Comparison of ENCODE assay signal across 24 cellular contexts in the genomic region with DNA sequence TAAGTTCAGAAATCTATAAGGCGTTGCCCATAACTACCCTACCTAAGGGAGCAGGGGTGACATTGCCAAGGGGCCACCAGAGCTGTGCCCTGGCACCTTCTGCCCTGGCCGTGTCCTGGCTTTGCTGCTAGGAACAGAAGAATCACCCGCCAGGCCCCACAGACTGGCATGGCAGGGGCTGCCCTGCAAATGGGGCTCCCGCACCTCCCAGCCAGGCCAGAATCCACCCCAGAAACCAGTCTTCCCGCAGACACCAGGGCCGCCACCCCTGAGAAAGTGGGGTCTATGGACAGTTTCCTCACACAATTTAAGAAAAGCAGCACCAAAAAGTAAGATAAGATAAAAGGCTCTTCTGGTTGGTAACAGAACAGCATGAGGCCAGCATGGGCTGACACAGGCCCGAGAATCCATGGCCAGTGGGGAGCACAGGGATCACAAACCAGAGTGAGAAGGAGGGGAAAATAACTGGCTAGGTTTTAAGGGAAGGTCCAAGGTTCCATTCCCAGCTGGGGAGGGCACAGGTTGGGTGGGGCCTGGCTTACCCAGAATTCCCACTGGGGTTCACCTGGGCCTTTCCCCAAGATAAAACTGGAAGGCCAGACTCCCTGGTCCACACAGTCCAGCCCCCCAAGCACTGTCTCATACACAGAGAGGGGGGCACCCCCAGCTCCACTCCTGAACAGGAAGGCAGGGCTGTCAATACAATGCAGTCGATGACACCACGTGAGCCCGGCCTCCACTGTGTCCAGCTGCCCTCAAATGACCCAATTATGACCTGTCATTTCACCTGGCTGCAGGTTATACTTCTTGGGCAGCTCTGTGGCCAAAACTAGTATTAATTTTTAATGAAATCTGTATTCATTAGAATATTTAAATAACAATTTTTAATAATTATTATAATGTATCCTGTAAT. TPM values are rescaled to one million over a fixed set of nuclear protein-coding genes. Genes with fewer than 3 reads are reported as not detected.
A peak's percentile ranks its signal among the peaks of the same experiment; 100 is the strongest.
DNase-seq lines count a peak whose midpoint lies in the region; ATAC-seq, FAIRE-seq and TF ChIP-seq lines count a peak whose summit lies in the region.
"Had no signal": no experiment of that assay in that cellular context is flagged by ENCODE, and none has a peak within 500 bp of the region (broad histone marks: within the 10 kb centered on the region; RNA-seq: fewer than 3 reads in every experiment).

No MANE protein-coding gene starts in this region.

- peaks cover 36% of the 10 kb centered on the region for H3K36me3 Mint-ChIP-seq in activated T-cell treated with anti-CD3 and anti-CD28 coated beads, Interleukin-2, amount 50 U/mL, for 24 hours (ENCODE audit: low read depth)
- H3K36me3 Mint-ChIP-seq in activated T-cell treated with anti-CD3 and anti-CD28 coated beads, Interleukin-2, amount 50 U/mL, for 72 hours (ENCODE audit: insufficient read depth in 2 of 2), result peaks cover 0 to 2% of the 10 kb centered on the region in 2 donors
- H3K36me3 Mint-ChIP-seq: natural killer cell had no signal

- no peak overlapping the region for H3K4me3 Mint-ChIP-seq in activated T-cell treated with anti-CD3 and anti-CD28 coated beads, Interleukin-2, amount 50 U/mL, for 24 hours
- H3K4me3 Mint-ChIP-seq in activated T-cell treated with anti-CD3 and anti-CD28 coated beads, Interleukin-2, amount 50 U/mL, for 72 hours, result no peak overlapping the region
- H3K4me3 Mint-ChIP-seq: natural killer cell had no signal

- no peak for ATAC-seq in activated T-cell treated with anti-CD3 and anti-CD28 coated beads, Interleukin-2, amount 50 U/mL, for 72 hours (replicated peaks in 1 of 2)
- ATAC-seq in Panc1 (no peak), body of pancreas (no peak), omental fat pad (ENCODE audit: low FRiP score) (no peak)
- ATAC-seq: natural killer cell had no signal

- H3K36me3 ChIP-seq in Panc1 (ENCODE audit: control insufficient read depth, insufficient read depth, low read length), result no peaks in the 10 kb centered on the region; the same call in 1 of the 2 replicates
- peaks cover 2 to 3% of the 10 kb centered on the region in 2 donors for H3K36me3 ChIP-seq in kidney (ENCODE audit: control insufficient read depth in 1 of 2, insufficient read depth in 2 of 2, low read length in 2 of 2)
- peaks cover 0 to 22% (median 0%) of the 10 kb centered on the region in 4 donors for H3K36me3 ChIP-seq in sigmoid colon
- peaks cover 0 to 11% of the 10 kb centered on the region in 2 donors for H3K36me3 ChIP-seq in body of pancreas (replicated peaks in 1 of 2; ENCODE audit: insufficient read depth in 1 of 2, low read depth in 2 of 2)

- 95 to 96% methylated on average over 10 of the region's 10 CpGs for WGBS in sigmoid colon, 2 donors
- WGBS in body of pancreas, 2 donors, result 90 to 92% methylated on average over 9 to 10 of the region's 10 CpGs

- H3K4me3 ChIP-seq in Panc1 (ENCODE audit: low read depth in 2 of 2, low read length in 2 of 2), result no peak overlapping the region
- H3K4me3 ChIP-seq in kidney (ENCODE audit: low read length in 2 of 2), result no peak overlapping the region
- H3K4me3 ChIP-seq in sigmoid colon, result no peak overlapping the region
- H3K4me3 ChIP-seq in body of pancreas, result no peak overlapping the region
- H3K4me3 ChIP-seq: dorsolateral prefrontal cortex, skin epidermis had no signal

- intact Hi-C loops in Panc1 (cut with micrococcal nuclease; ENCODE audit: unreplicated experiment), result no loop called here
- intact Hi-C loops in kidney (cut with DNase I), result no loop called here
- intact Hi-C loops in sigmoid colon (cut with DNase I), result no loop called here
- intact Hi-C loops in body of pancreas (cut with DNase I), result no loop called here

- H3K9me3 Mint-ChIP-seq in activated T-cell treated with anti-CD3 and anti-CD28 coated beads, Interleukin-2, amount 50 U/mL, for 24 hours, result no peaks in the 10 kb centered on the region
- no peaks in the 10 kb centered on the region for H3K9me3 Mint-ChIP-seq in activated T-cell treated with anti-CD3 and anti-CD28 coated beads, Interleukin-2, amount 50 U/mL, for 72 hours
- H3K9me3 Mint-ChIP-seq: natural killer cell had no signal

- TF ChIP-seq EP300 in sigmoid colon (IDR thresholded peaks at IDR 0.05), result no peak

- peaks cover 44% of the 10 kb centered on the region for H3K4me1 ChIP-seq in Panc1 (ENCODE audit: control insufficient read depth, insufficient read depth, low read length)
- H3K4me1 ChIP-seq in kidney (ENCODE audit: control insufficient read depth in 1 of 2, insufficient read depth in 1 of 2, low read depth in 1 of 2, low read length in 2 of 2), result peaks cover 9 to 17% of the 10 kb centered on the region in 2 donors
- H3K4me1 ChIP-seq in sigmoid colon, result peaks cover 0 to 31% (median 27%) of the 10 kb centered on the region in 4 donors
- peaks cover 16% of the 10 kb centered on the region for H3K4me1 ChIP-seq in body of pancreas

- H3K27ac ChIP-seq in Panc1 (ENCODE audit: low read length) (peak overlapping the region; percentile 4; the same call in 1 of the 2 replicates), kidney (ENCODE audit: low read depth in 2 of 2, low read length in 2 of 2) (no peak overlapping the region), sigmoid colon (no peak overlapping the region), body of pancreas (no peak overlapping the region)

- POLR2A ChIA-PET in Panc1 (lab: Charles Lee), result no interaction called here

- in situ Hi-C loops in Panc1 (cut with HindIII; ENCODE audit: low pct_unique_long_range_greater_than_20kb, low sequenced_read_pairs), result no loop called here

- H3K27me3 Mint-ChIP-seq in activated T-cell treated with anti-CD3 and anti-CD28 coated beads, Interleukin-2, amount 50 U/mL, for 24 hours, result no peaks in the 10 kb centered on the region
- no peaks in the 10 kb centered on the region for H3K27me3 Mint-ChIP-seq in activated T-cell treated with anti-CD3 and anti-CD28 coated beads, Interleukin-2, amount 50 U/mL, for 72 hours (ENCODE audit: low read depth)

- no peak for TF ChIP-seq POLR2A in sigmoid colon (IDR thresholded peaks at IDR 0.05)
- TF ChIP-seq POLR2A in body of pancreas (IDR thresholded peaks at IDR 0.05), result no peak

- H3K27me3 ChIP-seq in Panc1 (ENCODE audit: control insufficient read depth, insufficient read depth, low read length), result no peaks in the 10 kb centered on the region
- H3K27me3 ChIP-seq in sigmoid colon, result no peaks in the 10 kb centered on the region
- H3K27me3 ChIP-seq in body of pancreas, result no peaks in the 10 kb centered on the region
- H3K27me3 ChIP-seq: dorsolateral prefrontal cortex had no signal

- H3K27ac Mint-ChIP-seq in activated T-cell treated with anti-CD3 and anti-CD28 coated beads, Interleukin-2, amount 50 U/mL, for 24 hours, result peak overlapping the region; percentile 8
- no peak overlapping the region for H3K27ac Mint-ChIP-seq in activated T-cell treated with anti-CD3 and anti-CD28 coated beads, Interleukin-2, amount 50 U/mL, for 72 hours

- H3K9me3 ChIP-seq in Panc1 (ENCODE audit: control insufficient read depth, insufficient read depth, low read depth, low read length), result no peaks in the 10 kb centered on the region
- H3K9me3 ChIP-seq in kidney (ENCODE audit: control insufficient read depth in 1 of 2, low read length in 2 of 2), result no peaks in the 10 kb centered on the region
- H3K9me3 ChIP-seq in sigmoid colon, result no peaks in the 10 kb centered on the region
- H3K9me3 ChIP-seq in body of pancreas, result no peaks in the 10 kb centered on the region

- no TSS peak for BruUV-seq in Panc1 (replicated peaks; lab: Mats Ljungman, UMichigan)

- DNase-seq in activated T-cell treated with anti-CD3 and anti-CD28 coated beads, Interleukin-2, amount 50 U/mL, for 24 hours, result no peak
- DNase-seq in activated T-cell treated with anti-CD3 and anti-CD28 coated beads, Interleukin-2, amount 50 U/mL, for 72 hours, result no peak
- DNase-seq in Panc1 (ENCODE audit: low read depth, low spot score) (no peak), kidney (peak; percentile 51), sigmoid colon (peak; percentile 52), body of pancreas (no peak), omental fat pad (ENCODE audit: low spot score) (no peak)
- no peak for DNase-seq in stimulated activated CD4-positive, alpha-beta T cell treated with anti-CD3 and anti-CD28 coated beads, Interleukin-2, amount 100 ng/mL, for 48 hours
- DNase-seq: activated CD4-positive, alpha-beta T cell treated with anti-CD3 and anti-CD28 coated beads for 48 hours; activated effector memory CD4-positive, alpha-beta T cell treated with Interleukin-2 at 50 U/mL for 16 hours; C1 segment of cervical spinal cord; DMS 273 treated with DMSO at 0.1 percent for 48 hours; foreskin melanocyte; islet precursor cell; natural killer cell; NCI-H2081 treated with DMSO at 0.1 percent for 48 hours; NCI-H446; stimulated activated CD4-positive, alpha-beta T cell treated with anti-CD3 and anti-CD28 coated beads, Interleukin-4, amount 100 ng/mL, for 24 hours had no signal

- H3K4me1 Mint-ChIP-seq in activated T-cell treated with anti-CD3 and anti-CD28 coated beads, Interleukin-2, amount 50 U/mL, for 24 hours (ENCODE audit: low read depth), result peaks cover 33% of the 10 kb centered on the region
- H3K4me1 Mint-ChIP-seq in activated T-cell treated with anti-CD3 and anti-CD28 coated beads, Interleukin-2, amount 50 U/mL, for 72 hours (ENCODE audit: low read depth), result peaks cover 33% of the 10 kb centered on the region

- TF ChIP-seq CTCF in Panc1 (IDR thresholded peaks at IDR 0.05) (no peak), kidney (IDR thresholded peaks at IDR 0.05; ENCODE audit: borderline replicate concordance, extremely low read depth, insufficient read depth) (no peak), sigmoid colon (IDR thresholded peaks at IDR 0.05) (no peak), body of pancreas (IDR thresholded peaks at IDR 0.05) (no peak), omental fat pad (IDR thresholded peaks at IDR 0.05) (no peak)

- no peak overlapping the region for H3K9ac ChIP-seq in kidney (ENCODE audit: low read length in 2 of 2)

- CTCF ChIA-PET in Panc1 (lab: Charles Lee), result no interaction called here

- no peak for FAIRE-seq in kidney (lab: Jason Lieb, UNC)
- FAIRE-seq: A204.1, GM18507, RCC 7860, urothelium cell line had no signal

RNA-seq across cellular contexts. Expression of a gene that starts 59.4 kb away (rescaled TPM):
- 10 to 100 TPM; 43.7 to 48.3 TPM for total RNA-seq in activated T-cell treated with anti-CD3 and anti-CD28 coated beads, Interleukin-2, amount 50 U/mL, for 72 hours
- total RNA-seq in Panc1 (2021; ENCODE audit: unreplicated experiment) (220 TPM), kidney (176 TPM), sigmoid colon (100 to 1,000 TPM; 147 to 317 (median 226) TPM), body of pancreas (10 to 100 TPM; 34.8 to 42.8 TPM), omental fat pad (10 to 100 TPM; 63.7 to 94.6 (median 82.4) TPM)
- polyA plus RNA-seq in Panc1 (2012; ENCODE audit: insufficient read length), result 308 TPM
- polyA plus RNA-seq in kidney (ENCODE audit: insufficient read depth, low read depth, low replicate concordance) (50.9 TPM), sigmoid colon (100 to 1,000 TPM in 2 of 3 donors, 10 to 100 TPM in 1; 45.6 to 198 (median 163) TPM)

Comparison
In these comparisons a context has a peak if more than half of its experiments do, and no peak if none do; other contexts are left out.
1. DNase-seq: peak in kidney (single experiment) and sigmoid colon (single experiment); none in activated T-cell treated with anti-CD3 and anti-CD28 coated beads, Interleukin-2, amount 50 U/mL, for 24 hours (single experiment), activated T-cell treated with anti-CD3 and anti-CD28 coated beads, Interleukin-2, amount 50 U/mL, for 72 hours (0 of 2), Panc1 (single experiment), stimulated activated CD4-positive, alpha-beta T cell treated with anti-CD3 and anti-CD28 coated beads, Interleukin-2, amount 100 ng/mL, for 48 hours (0 of 2), body of pancreas (0 of 4) and omental fat pad (single experiment).